28 cellular contexts compared by ENCODE assay signal in the genomic region with DNA sequence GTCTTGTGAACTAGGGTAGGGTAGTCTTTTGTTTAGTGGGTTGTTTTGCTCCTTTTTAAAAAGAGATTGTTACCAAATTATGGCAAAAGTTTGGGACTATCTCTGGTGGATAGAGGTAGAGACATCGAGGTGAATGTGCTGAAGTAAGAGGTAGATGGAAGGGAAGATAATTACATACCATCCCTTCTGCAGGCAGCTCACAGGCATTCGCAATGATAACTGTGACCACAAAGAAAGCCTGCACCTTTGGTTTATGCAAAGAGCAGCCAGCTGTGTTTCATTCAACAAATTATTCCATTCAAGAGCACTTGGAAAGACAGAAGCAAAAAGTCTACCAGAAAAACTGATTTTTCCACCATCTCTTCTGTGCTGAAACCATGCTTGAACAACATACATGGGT.
"Had no signal": no experiment of that assay in that cellular context is flagged by ENCODE, and none has a peak within 500 bp of the region (broad histone marks: within the 10 kb centered on the region; RNA-seq: fewer than 3 reads in every experiment).

No MANE protein-coding gene starts in this region.

- H2AFZ ChIP-seq: neural progenitor cell, parathyroid adenoma had no signal

- H3K79me2 ChIP-seq: parathyroid adenoma had no signal

- ATAC-seq: left colon; left lung; lower lobe of right lung; naive thymus-derived CD8-positive, alpha-beta T cell; right lobe of liver; stimulated activated memory B cell treated with anti-CD40 and anti-IgM and Interleukin-4, amounts not matched to agents 10 μg/mL and 1 μg/mL and 100 μg/mL, for 72 hours; stimulated activated naive CD8-positive, alpha-beta T cell treated with anti-CD3 and anti-CD28 coated beads, Interleukin-15, amount 100 ng/mL, for 72 hours had no signal

- FAIRE-seq: islet of Langerhans, kidney had no signal

- H3K4me1 ChIP-seq: left lung, lower lobe of right lung, neural progenitor cell, parathyroid adenoma, psoas muscle, right lobe of liver, tibial nerve, upper lobe of left lung, vagina had no signal

- H3K4me2 ChIP-seq: neural progenitor cell, smooth muscle cell had no signal

- H3K9ac ChIP-seq: neural progenitor cell, parathyroid adenoma had no signal

- H3K27me3 ChIP-seq: left lung, neural progenitor cell, neutrophil, right lobe of liver, tibial nerve, upper lobe of left lung, vagina had no signal

- H3K9me3 ChIP-seq: left lung, lower lobe of right lung, neutrophil, psoas muscle, right lobe of liver, tibial nerve, upper lobe of left lung, vagina had no signal

- H3K36me3 ChIP-seq: left lung, lower lobe of right lung, neural progenitor cell, neutrophil, right lobe of liver, tibial nerve, upper lobe of left lung, vagina had no signal

- H3K27ac ChIP-seq: left lung, lower lobe of right lung, neural progenitor cell, neutrophil, parathyroid adenoma, psoas muscle, right lobe of liver, tibial nerve, upper lobe of left lung, vagina had no signal

- DNase-seq: hypothalamus; immature natural killer cell; kidney; left colon; left lung; lower lobe of right lung; mammary epithelial cell; mesenchymal stem cell; naive thymus-derived CD8-positive, alpha-beta T cell; occipital lobe; psoas muscle; right lobe of liver; stimulated activated CD4-positive, alpha-beta T cell treated with anti-CD3 and anti-CD28 coated beads, Interleukin-1b, Interleukin-23, amount 100 ng/mL, for 48 hours; stimulated activated CD4-positive, alpha-beta T cell treated with anti-CD3 and anti-CD28 coated beads, Interleukin-2, amount 100 ng/mL, for 48 hours; stimulated activated CD4-positive, alpha-beta T cell treated with anti-CD3 and anti-CD28 coated beads, Interleukin-4, amount 100 ng/mL, for 4 hours; stimulated activated CD8-positive, alpha-beta memory T cell treated with anti-CD3 and anti-CD28 coated beads, Interleukin-4, amount 100 ng/mL, for 48 hours; stimulated activated naive CD4-positive, alpha-beta T cell treated with Interleukin-2 at 50 U/mL for 16 hours; stimulated activated naive CD8-positive, alpha-beta T cell treated with anti-CD3 and anti-CD28 coated beads, Interleukin-15, amount 100 ng/mL, for 72 hours; substantia nigra; upper lobe of left lung had no signal

- H3K4me3 ChIP-seq: left lung, lower lobe of right lung, neural progenitor cell, psoas muscle, right lobe of liver, smooth muscle cell, tibial nerve, upper lobe of left lung, vagina had no signal
